In the genomic region with DNA sequence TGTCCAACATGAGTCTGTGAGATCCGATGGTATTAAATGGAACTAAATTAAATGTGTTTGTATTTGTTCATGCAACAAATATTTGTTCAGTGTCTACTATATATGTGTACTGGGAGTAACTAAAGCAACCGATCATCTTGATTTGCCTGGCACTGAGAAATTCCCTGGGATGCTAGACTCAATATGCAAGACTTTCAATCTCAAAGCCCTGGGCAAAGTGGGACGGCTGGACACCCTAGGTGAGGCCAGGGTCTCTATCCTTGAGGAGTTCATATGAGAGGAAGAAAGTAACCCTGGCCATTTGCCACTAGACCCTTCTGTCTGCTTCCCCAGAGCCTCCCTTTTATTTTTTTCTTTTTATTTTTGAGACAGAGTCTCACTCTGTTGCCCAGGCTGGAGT, we compare ENCODE assay signal across 24 cellular contexts.
"Had no signal": no experiment of that assay in that cellular context is flagged by ENCODE, and none has a peak within 500 bp of the region (broad histone marks: within the 10 kb centered on the region; RNA-seq: fewer than 3 reads in every experiment).

No MANE protein-coding gene starts in this region.

- ATAC-seq: activated T-cell treated with anti-CD3 and anti-CD28 coated beads, Interleukin-2, amount 50 U/mL, for 4 hours; body of pancreas; esophagus mucosa; left ventricle myocardium superior; right lobe of liver; SK-N-SH treated with all-trans-retinoic acid at 6 μM for 48 hours; stimulated activated naive B cell treated with anti-CD40 and anti-IgM and Interleukin-4, amounts not matched to agents 10 μg/mL and 1 μg/mL and 100 μg/mL, for 72 hours; upper lobe of right lung had no signal

- H3K27me3 ChIP-seq: body of pancreas, right lobe of liver, thyroid gland, upper lobe of right lung had no signal

- H3K4me1 Mint-ChIP-seq: activated CD4-positive, alpha-beta T cell treated with anti-CD3 and anti-CD28 coated beads, Interleukin-2, amount 10 ng/mL, durations not matched to agents 24 days and 14 days; naive B cell; stimulated activated naive B cell treated with anti-CD40 and anti-IgM and Interleukin-4, amounts not matched to agents 10 μg/mL and 1 μg/mL and 100 μg/mL, for 72 hours had no signal

- H3K4me3 Mint-ChIP-seq: activated CD4-positive, alpha-beta memory T cell treated with anti-CD3 and anti-CD28 coated beads for 36 hours; activated CD4-positive, alpha-beta T cell treated with anti-CD3 and anti-CD28 coated beads, Interleukin-2, amount 10 ng/mL, durations not matched to agents 24 days and 14 days; activated naive CD8-positive, alpha-beta T cell; activated T-cell treated with anti-CD3 and anti-CD28 coated beads, Interleukin-2, amount 50 U/mL, for 4 hours; naive B cell; stimulated activated naive B cell treated with anti-CD40 and anti-IgM and Interleukin-4, amounts not matched to agents 10 μg/mL and 1 μg/mL and 100 μg/mL, for 72 hours had no signal

- H3K36me3 ChIP-seq: right lobe of liver, stomach, thyroid gland, upper lobe of right lung had no signal

- H3K27ac ChIP-seq: body of pancreas, right lobe of liver, stomach, thyroid gland, upper lobe of right lung had no signal

- H3K4me3 ChIP-seq: body of pancreas, right lobe of liver, stomach, thyroid gland, upper lobe of right lung had no signal

- H3K9me3 Mint-ChIP-seq: activated CD4-positive, alpha-beta memory T cell treated with anti-CD3 and anti-CD28 coated beads for 36 hours; activated CD4-positive, alpha-beta T cell treated with anti-CD3 and anti-CD28 coated beads, Interleukin-2, amount 10 ng/mL, durations not matched to agents 24 days and 14 days; activated T-cell treated with anti-CD3 and anti-CD28 coated beads, Interleukin-2, amount 50 U/mL, for 4 hours; activated T-helper 2 cell treated with anti-CD3 and anti-CD28 coated beads, Interferon-gamma antibody, Interleukin-2, Interleukin-4, amounts not matched to agents 10 μg/mL and 5 μg/mL and 100 μg/mL, durations not matched to agents 14 hours and 24 hours and 36 hours; stimulated activated naive B cell treated with anti-CD40 and anti-IgM and Interleukin-4, amounts not matched to agents 10 μg/mL and 1 μg/mL and 100 μg/mL, for 72 hours had no signal

- H3K36me3 Mint-ChIP-seq: activated CD4-positive, alpha-beta memory T cell treated with anti-CD3 and anti-CD28 coated beads for 36 hours; activated naive CD8-positive, alpha-beta T cell; naive B cell; stimulated activated naive B cell treated with anti-CD40 and anti-IgM and Interleukin-4, amounts not matched to agents 10 μg/mL and 1 μg/mL and 100 μg/mL, for 72 hours had no signal

- H3K27me3 Mint-ChIP-seq: activated CD4-positive, alpha-beta memory T cell treated with anti-CD3 and anti-CD28 coated beads for 36 hours; activated naive CD8-positive, alpha-beta T cell had no signal

- H3K9me3 ChIP-seq: body of pancreas, right lobe of liver, stomach, thyroid gland, upper lobe of right lung had no signal

- DNase-seq: activated CD4-positive, alpha-beta memory T cell treated with anti-CD3 and anti-CD28 coated beads for 36 hours; activated CD4-positive, alpha-beta T cell treated with anti-CD3 and anti-CD28 coated beads, Interleukin-2, amount 10 ng/mL, durations not matched to agents 24 days and 14 days; activated CD4-positive, CD25-positive, alpha-beta regulatory T cell treated with anti-CD3 and anti-CD28 coated beads, Interleukin-2, amount 50 U/mL, for 72 hours; activated naive CD4-positive, alpha-beta T cell; activated T-cell treated with anti-CD3 and anti-CD28 coated beads, Interleukin-2, amount 50 U/mL, for 4 hours; anterior cingulate cortex; body of pancreas; cortex of kidney; foreskin fibroblast; naive B cell; small intestine; stimulated activated CD4-positive, alpha-beta T cell treated with anti-CD3 and anti-CD28 coated beads, Interleukin-1b, Interleukin-23, amount 100 ng/mL, for 48 hours; stimulated activated CD4-positive, alpha-beta T cell treated with anti-CD3 and anti-CD28 coated beads, Interleukin-4, amount 100 ng/mL, for 4 hours; stimulated activated CD8-positive, alpha-beta memory T cell treated with anti-CD3 and anti-CD28 coated beads, Interleukin-4, amount 100 ng/mL, for 48 hours; stimulated activated naive B cell treated with anti-CD40 and anti-IgM and Interleukin-4, amounts not matched to agents 10 μg/mL and 1 μg/mL and 100 μg/mL, for 72 hours; stomach; thyroid gland had no signal

- H3K27ac Mint-ChIP-seq: activated CD4-positive, alpha-beta memory T cell treated with anti-CD3 and anti-CD28 coated beads for 36 hours; activated CD4-positive, alpha-beta T cell treated with anti-CD3 and anti-CD28 coated beads, Interleukin-2, amount 10 ng/mL, durations not matched to agents 24 days and 14 days; activated naive CD8-positive, alpha-beta T cell; activated T-helper 2 cell treated with anti-CD3 and anti-CD28 coated beads, Interferon-gamma antibody, Interleukin-2, Interleukin-4, amounts not matched to agents 10 μg/mL and 5 μg/mL and 100 μg/mL, durations not matched to agents 14 hours and 24 hours and 36 hours; stimulated activated naive B cell treated with anti-CD40 and anti-IgM and Interleukin-4, amounts not matched to agents 10 μg/mL and 1 μg/mL and 100 μg/mL, for 72 hours had no signal

- H3K4me1 ChIP-seq: body of pancreas, right lobe of liver, stomach, thyroid gland, upper lobe of right lung had no signal
